ENCODE assay signal across 10 cellular contexts in genomic region chr16:2160915-2161551, GRCh38. TPM values are rescaled to one million over a fixed set of nuclear protein-coding genes. Genes with fewer than 3 reads are reported as not detected.
A peak's percentile ranks its signal among the peaks of the same experiment; 100 is the strongest.
DNase-seq lines count a peak whose midpoint lies in the region; ATAC-seq, FAIRE-seq and TF ChIP-seq lines count a peak whose summit lies in the region.
"Had no signal": no experiment of that assay in that cellular context is flagged by ENCODE, and none has a peak within 500 bp of the region (broad histone marks: within the 10 kb centered on the region; RNA-seq: fewer than 3 reads in every experiment).

No MANE protein-coding gene starts in this region.

- peaks cover 63% of the 10 kb centered on the region for H4K20me1 ChIP-seq in osteoblast (ENCODE audit: insufficient read depth, low read length)

- H3K36me3 ChIP-seq in osteoblast (ENCODE audit: insufficient read depth, low read length): peaks cover 4% of the 10 kb centered on the region

- H3K4me3 ChIP-seq in fibroblast of mammary gland (ENCODE audit: control insufficient read depth, low read depth, low read length): no peak overlapping the region
- no peak overlapping the region for H3K4me3 ChIP-seq in osteoblast (ENCODE audit: insufficient read depth, low read length)

- peaks cover 40% of the 10 kb centered on the region for H3K4me1 ChIP-seq in osteoblast (ENCODE audit: insufficient read depth, low read length)

- H3K79me2 ChIP-seq in osteoblast (ENCODE audit: insufficient read depth, low read length): peaks cover 96% of the 10 kb centered on the region

- no peaks in the 10 kb centered on the region for H3K27me3 ChIP-seq in osteoblast (ENCODE audit: insufficient read depth, low read length)

- H2AFZ ChIP-seq in osteoblast (ENCODE audit: low read length): no peak overlapping the region

- peak overlapping the region; percentile 18 for H3K4me2 ChIP-seq in osteoblast (ENCODE audit: insufficient read depth, low read length)

- no peaks in the 10 kb centered on the region for H3K9me3 ChIP-seq in osteoblast (ENCODE audit: low read depth, low read length)

- peak overlapping the region; percentile 53 for H3K27ac ChIP-seq in osteoblast (ENCODE audit: low read depth, low read length)

- DNase-seq in AG20443 (ENCODE audit: low spot score) (peak; percentile 82), LHCN-M2 (ENCODE audit: low read depth) (peak; percentile 82), fibroblast of mammary gland (ENCODE audit: low read depth) (peak; percentile 81), osteoblast (ENCODE audit: insufficient read length, low spot score, missing footprints) (peak; percentile 95), urothelium cell line (ENCODE audit: low spot score) (no peak), DMS 273 (lab: John Stamatoyannopoulos, UW; ENCODE audit: unreplicated experiment) (no peak)
- DNase-seq in activated CD4-positive, alpha-beta T cell treated with anti-CD3 and anti-CD28 coated beads for 48 hours: no peak
- DNase-seq: NCI-H2107; stimulated activated CD4-positive, alpha-beta T cell treated with anti-CD3 and anti-CD28 coated beads, Interleukin-1b, Interleukin-23, amount 100 ng/mL, for 48 hours had no signal

- ATAC-seq in GM18519 (IDR thresholded peaks at IDR 0.05; ENCODE audit: low FRiP score, unreplicated experiment): no peak

- TF ChIP-seq CTCF in fibroblast of mammary gland (conservative IDR thresholded peaks at IDR 0.05; ENCODE audit: control insufficient read depth, insufficient read depth, low read depth, low read length) (no peak), osteoblast (IDR thresholded peaks at IDR 0.05; ENCODE audit: extremely low read depth, low read depth, low read length) (no peak)

- no peak for FAIRE-seq in urothelium cell line (lab: Jason Lieb, UNC)

RNA-seq across cellular contexts. Expression of gene TRAF7, which starts 5.5 kb away (rescaled TPM):
- 125 and 134 TPM in 2 replicates for total RNA-seq in LHCN-M2 (2014; rRNA removed)
- polyA plus RNA-seq in LHCN-M2 (2012): 96.9 TPM
- total RNA-seq in osteoblast: 49.5 and 56.1 TPM in 2 replicates

RNA-seq across cellular contexts. Expression of gene RAB26, which starts 12.6 kb away (rescaled TPM):
- total RNA-seq in LHCN-M2 (2014; rRNA removed) (1.6 and 2.0 TPM in 2 replicates), osteoblast (0.36 and 0.59 TPM in 2 replicates)
- polyA plus RNA-seq in LHCN-M2 (2012): 2.2 TPM

RNA-seq across cellular contexts. Expression of gene PKD1, which starts 25.3 kb away (rescaled TPM):
- total RNA-seq in LHCN-M2 (2014; rRNA removed): 83.5 and 99.2 TPM in 2 replicates
- polyA plus RNA-seq in LHCN-M2 (2012): 30.2 TPM
- 139 and 180 TPM in 2 replicates for total RNA-seq in osteoblast

RNA-seq across cellular contexts. Expression of gene CASKIN1, which starts 35.4 kb away (rescaled TPM):
- 0.06 and 0.29 TPM in 2 replicates for total RNA-seq in LHCN-M2 (2014; rRNA removed)
- 0.19 TPM for polyA plus RNA-seq in LHCN-M2 (2012)
- not detected in 2 replicates for total RNA-seq in osteoblast

RNA-seq across cellular contexts. Expression of gene MLST8, which starts 44.2 kb away (rescaled TPM):
- total RNA-seq in LHCN-M2 (2014; rRNA removed) (27.3 and 38.1 TPM in 2 replicates), osteoblast (30.8 and 44.2 TPM in 2 replicates)
- polyA plus RNA-seq in LHCN-M2 (2012): 54.0 TPM

Comparison
In these comparisons a context has a peak if more than half of its experiments do, and no peak if none do; other contexts are left out.
1. DNase-seq: peak in AG20443 (single experiment), LHCN-M2 (single experiment), fibroblast of mammary gland (single experiment) and osteoblast (single experiment); none in urothelium cell line (single experiment), DMS 273 (single experiment) and activated CD4-positive, alpha-beta T cell treated with anti-CD3 and anti-CD28 coated beads for 48 hours (single experiment).